1 cellular context compared by ENCODE assay signal in the genomic region with DNA sequence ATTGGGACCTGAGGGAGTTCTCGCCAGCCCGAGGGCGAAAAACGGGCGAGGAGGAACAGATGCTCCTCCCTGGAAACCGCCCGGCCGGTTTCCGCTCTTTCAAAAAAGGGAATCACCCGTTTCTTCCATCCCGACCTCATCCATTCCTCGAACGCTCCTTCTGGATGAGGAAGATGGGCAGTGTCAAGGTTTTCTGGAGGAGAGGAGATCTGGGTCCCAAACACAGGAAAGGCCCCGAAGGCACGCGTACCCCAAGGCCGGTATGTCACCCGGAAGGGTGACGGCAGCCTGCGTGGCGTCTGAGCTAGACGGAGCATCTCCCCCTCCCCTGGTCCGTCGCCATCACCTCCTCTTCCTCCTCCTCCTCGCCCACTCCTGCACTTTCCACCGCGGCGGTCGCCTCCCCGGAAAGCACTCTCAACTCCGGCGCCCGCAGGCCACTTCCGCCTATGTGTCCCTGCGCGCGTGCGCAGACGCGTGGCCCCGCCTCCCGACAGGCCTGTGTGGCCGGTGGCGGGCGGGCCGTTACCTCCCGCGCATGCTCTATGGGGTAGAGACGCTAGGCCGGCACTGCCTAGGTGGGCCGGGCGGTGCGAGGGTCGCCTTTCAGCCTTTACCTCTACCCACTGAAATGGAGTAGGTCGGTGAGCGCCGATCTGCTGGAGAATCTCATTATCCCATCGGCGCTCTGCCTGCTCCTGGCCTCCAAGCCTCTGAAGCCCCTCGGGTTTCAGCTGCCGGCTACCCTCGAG.
TF ChIP-seq lines count a peak whose summit lies in the region.

Gene SLC35B3 (minus strand): TSS at position 453 of the 752 bp plus-strand sequence.

TF ChIP-seq in HepG2, 621 proteins besides CTCF, POLR2A, EP300 and RAD21 (continued from another document and continues in another):
- TF ChIP-seq, protein P1, sequence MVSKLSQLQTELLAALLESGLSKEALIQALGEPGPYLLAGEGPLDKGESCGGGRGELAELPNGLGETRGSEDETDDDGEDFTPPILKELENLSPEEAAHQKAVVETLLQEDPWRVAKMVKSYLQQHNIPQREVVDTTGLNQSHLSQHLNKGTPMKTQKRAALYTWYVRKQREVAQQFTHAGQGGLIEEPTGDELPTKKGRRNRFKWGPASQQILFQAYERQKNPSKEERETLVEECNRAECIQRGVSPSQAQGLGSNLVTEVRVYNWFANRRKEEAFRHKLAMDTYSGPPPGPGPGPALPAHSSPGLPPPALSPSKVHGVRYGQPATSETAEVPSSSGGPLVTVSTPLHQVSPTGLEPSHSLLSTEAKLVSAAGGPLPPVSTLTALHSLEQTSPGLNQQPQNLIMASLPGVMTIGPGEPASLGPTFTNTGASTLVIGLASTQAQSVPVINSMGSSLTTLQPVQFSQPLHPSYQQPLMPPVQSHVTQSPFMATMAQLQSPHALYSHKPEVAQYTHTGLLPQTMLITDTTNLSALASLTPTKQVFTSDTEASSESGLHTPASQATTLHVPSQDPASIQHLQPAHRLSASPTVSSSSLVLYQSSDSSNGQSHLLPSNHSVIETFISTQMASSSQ (IDR thresholded peaks at IDR 0.05; ENCODE audit: low read depth): no peak
- TF ChIP-seq, protein P1 (CRISPR knock-in tag; IDR thresholded peaks at IDR 0.05; ENCODE audit: borderline replicate concordance): peak; percentile 52; the same call in 1 of the 2 replicates
- TF ChIP-seq SUZ12 (IDR thresholded peaks at IDR 0.05; ENCODE audit: low read depth, low read length): no peak
- TF ChIP-seq THAP9 (CRISPR knock-in tag; IDR thresholded peaks at IDR 0.05; ENCODE audit: borderline replicate concordance): peak; percentile 87
- 0 out of 2 replicates have a peak, but pooled peaks have one; percentile 33 for TF ChIP-seq PAWR (CRISPR knock-in tag; IDR thresholded peaks at IDR 0.05; ENCODE audit: borderline replicate concordance)
- peak; percentile 91; the same call in 1 of the 2 replicates for TF ChIP-seq CREB3 (CRISPR knock-in tag; IDR thresholded peaks at IDR 0.05)
- peak; percentile 61; the same call in 1 of the 2 replicates for TF ChIP-seq ZBTB34 (CRISPR knock-in tag; IDR thresholded peaks at IDR 0.05)
- TF ChIP-seq, protein P2, sequence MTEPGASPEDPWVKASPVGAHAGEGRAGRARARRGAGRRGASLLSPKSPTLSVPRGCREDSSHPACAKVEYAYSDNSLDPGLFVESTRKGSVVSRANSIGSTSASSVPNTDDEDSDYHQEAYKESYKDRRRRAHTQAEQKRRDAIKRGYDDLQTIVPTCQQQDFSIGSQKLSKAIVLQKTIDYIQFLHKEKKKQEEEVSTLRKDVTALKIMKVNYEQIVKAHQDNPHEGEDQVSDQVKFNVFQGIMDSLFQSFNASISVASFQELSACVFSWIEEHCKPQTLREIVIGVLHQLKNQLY (CRISPR knock-in tag; IDR thresholded peaks at IDR 0.05): no peak
- peak; percentile 52; the same call in 1 of the 2 replicates for TF ChIP-seq PAXIP1 (CRISPR knock-in tag; conservative IDR thresholded peaks at IDR 0.05)
- TF ChIP-seq, protein P3, sequence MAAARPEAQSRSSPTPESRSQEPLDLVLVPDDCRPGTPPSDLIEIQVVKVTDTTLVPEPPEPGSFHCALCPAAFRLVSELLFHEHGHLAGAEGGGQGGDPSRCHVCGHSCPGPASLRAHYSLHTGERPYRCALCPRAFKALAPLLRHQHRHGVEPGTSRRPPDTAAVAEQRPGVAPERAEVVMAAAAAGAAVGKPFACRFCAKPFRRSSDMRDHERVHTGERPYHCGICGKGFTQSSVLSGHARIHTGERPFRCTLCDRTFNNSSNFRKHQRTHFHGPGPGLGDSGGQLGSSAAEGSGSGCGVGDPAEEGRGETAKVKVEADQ (CRISPR knock-in tag; IDR thresholded peaks at IDR 0.05; ENCODE audit: borderline replicate concordance): peak; percentile 44; the same call in 1 of the 2 replicates
- no peak for TF ChIP-seq ATAD3A (CRISPR knock-in tag; IDR thresholded peaks at IDR 0.05)
- no peak for TF ChIP-seq ADNP (CRISPR knock-in tag; IDR thresholded peaks at IDR 0.05)
- TF ChIP-seq ZNF710 (CRISPR knock-in tag; IDR thresholded peaks at IDR 0.05; ENCODE audit: borderline replicate concordance): 0 out of 2 replicates have a peak, but pooled peaks have one; percentile 65
- TF ChIP-seq DNMT1 (CRISPR knock-in tag; IDR thresholded peaks at IDR 0.05): 0 out of 2 replicates have a peak, but pooled peaks have one; percentile 17
- TF ChIP-seq HOXA9 (CRISPR knock-in tag; IDR thresholded peaks at IDR 0.05; ENCODE audit: borderline replicate concordance): no peak
- TF ChIP-seq ZSCAN21 (CRISPR knock-in tag; IDR thresholded peaks at IDR 0.05; ENCODE audit: borderline replicate concordance): peak; percentile 84
- no peak for TF ChIP-seq ZNF10 (CRISPR knock-in tag; IDR thresholded peaks at IDR 0.05; ENCODE audit: borderline replicate concordance, low read depth)
- TF ChIP-seq SOX13 (IDR thresholded peaks at IDR 0.05): no peak
- peak in 1 of 2 experiments; percentile 48; a peak in 2 of 4 replicates for TF ChIP-seq SOX13 (CRISPR knock-in tag; conservative IDR thresholded peaks at IDR 0.05 in 1 of 2, IDR thresholded peaks at IDR 0.05 in 1 of 2)
- peak; percentile 52 for TF ChIP-seq HNRNPH1 (optimal IDR thresholded peaks at IDR 0.05; ENCODE audit: low read depth, low read length)
- TF ChIP-seq ATF3 (CRISPR knock-in tag; IDR thresholded peaks at IDR 0.05): peak; percentile 10; the same call in 1 of the 2 replicates
- TF ChIP-seq, protein P4, sequence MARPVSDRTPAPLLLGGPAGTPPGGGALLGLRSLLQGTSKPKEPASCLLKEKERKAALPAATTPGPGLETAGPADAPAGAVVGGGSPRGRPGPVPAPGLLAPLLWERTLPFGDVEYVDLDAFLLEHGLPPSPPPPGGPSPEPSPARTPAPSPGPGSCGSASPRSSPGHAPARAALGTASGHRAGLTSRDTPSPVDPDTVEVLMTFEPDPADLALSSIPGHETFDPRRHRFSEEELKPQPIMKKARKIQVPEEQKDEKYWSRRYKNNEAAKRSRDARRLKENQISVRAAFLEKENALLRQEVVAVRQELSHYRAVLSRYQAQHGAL (CRISPR knock-in tag; IDR thresholded peaks at IDR 0.05; ENCODE audit: not compliant biosample characterization): peak; percentile 89
- TF ChIP-seq JUNB (CRISPR knock-in tag; IDR thresholded peaks at IDR 0.05; ENCODE audit: borderline replicate concordance): no peak
- peak; percentile 37; the same call in 1 of the 2 replicates for TF ChIP-seq ZNF430 (CRISPR knock-in tag; IDR thresholded peaks at IDR 0.05)
- peak; percentile 8; the same call in 1 of the 2 replicates for TF ChIP-seq ARID3A (IDR thresholded peaks at IDR 0.05; ENCODE audit: low read depth, low read length)
